In genomic region chrX:112641449-112641848, GRCh38 we compare ENCODE assay signal across 1 cellular context.
TF ChIP-seq lines count a peak whose summit lies in the region.

No MANE protein-coding gene starts in this region.

TF ChIP-seq in H1, 55 proteins besides CTCF, POLR2A, EP300 and RAD21 (continued from another document):
- TF ChIP-seq ATF2 (IDR thresholded peaks at IDR 0.05; ENCODE audit: low read length), result no peak
- no peak for TF ChIP-seq CREB1 (IDR thresholded peaks at IDR 0.05)
- TF ChIP-seq TAF1 (IDR thresholded peaks at IDR 0.05; ENCODE audit: low read depth, low read length), result no peak
- TF ChIP-seq CHD1 (IDR thresholded peaks at IDR 0.05; ENCODE audit: low read depth, low read length), result no peak
- TF ChIP-seq CTBP2 (IDR thresholded peaks at IDR 0.05; ENCODE audit: borderline replicate concordance, insufficient read depth, insufficient read length, low read length), result no peak
- no peak for TF ChIP-seq RXRA (IDR thresholded peaks at IDR 0.05; ENCODE audit: insufficient read depth, low read depth, low read length)
- no peak for TF ChIP-seq SRF (IDR thresholded peaks at IDR 0.05; ENCODE audit: low read depth, low read length)
- TF ChIP-seq RBBP5 (IDR thresholded peaks at IDR 0.05; ENCODE audit: borderline replicate concordance, low read depth, low read length), result no peak
- no peak for TF ChIP-seq KDM1A (IDR thresholded peaks at IDR 0.05; ENCODE audit: borderline replicate concordance, low read length)
- no peak for TF ChIP-seq HDAC6 (IDR thresholded peaks at IDR 0.05; ENCODE audit: low read depth, low read length)
- no peak for TF ChIP-seq TCF12 (IDR thresholded peaks at IDR 0.05; ENCODE audit: low read depth, low read length)
- TF ChIP-seq CBX5 (IDR thresholded peaks at IDR 0.05; ENCODE audit: low read depth, low read length), result no peak
- TF ChIP-seq SP1 (IDR thresholded peaks at IDR 0.05; ENCODE audit: low read depth, low read length), result no peak
- no peak for TF ChIP-seq SP2 (IDR thresholded peaks at IDR 0.05; ENCODE audit: low read length)
